ENCODE assay signal across 8 cellular contexts in the genomic region with DNA sequence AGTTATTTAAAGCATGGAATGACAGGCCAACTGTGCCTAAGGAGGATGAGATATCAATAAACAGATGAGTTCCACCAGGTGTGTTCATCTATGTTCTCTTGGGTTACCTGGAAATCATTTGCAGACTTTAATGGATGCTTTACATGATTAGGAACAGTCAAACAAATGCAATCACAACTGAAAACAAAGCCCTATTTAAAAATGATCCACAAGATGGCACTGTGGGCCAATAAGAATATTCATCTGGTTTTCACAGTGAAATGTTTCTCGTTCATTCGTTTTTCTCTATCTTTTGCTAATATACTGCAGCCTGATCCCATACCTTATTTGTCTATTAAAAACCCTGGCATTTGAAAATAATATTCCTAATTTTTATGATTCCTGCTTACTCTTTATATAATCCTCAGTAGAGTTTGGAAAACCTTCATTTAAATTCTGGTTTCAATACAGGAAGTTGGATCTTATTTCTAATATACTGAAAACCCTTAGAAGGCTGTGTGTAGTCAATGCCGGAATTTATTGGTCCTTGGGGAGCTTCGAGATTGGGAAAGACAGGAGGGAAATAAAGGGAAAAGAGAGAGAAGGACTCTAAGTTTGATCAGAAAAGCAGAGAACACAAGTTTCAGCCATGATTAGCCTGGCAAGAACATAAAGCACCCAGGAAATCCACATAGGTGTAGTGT.
DNase-seq lines count a peak whose midpoint lies in the region; ATAC-seq, FAIRE-seq and TF ChIP-seq lines count a peak whose summit lies in the region.

No MANE protein-coding gene starts in this region.

- H3K4me2 ChIP-seq in H9 (ENCODE audit: insufficient read depth, insufficient read length, low read length) = no peak overlapping the region

- H3K9me3 Mint-ChIP-seq in H9 = peaks cover 2 to 3% of the 10 kb centered on the region in 2 experiments

- H2BK20ac ChIP-seq in H9 (ENCODE audit: low read depth, low read length, poor library complexity, severe bottlenecking) = no peak overlapping the region

- H3K27ac Mint-ChIP-seq in H9 = no peak overlapping the region

- H3K4ac ChIP-seq in H9 (ENCODE audit: low read depth, low read length) = no peak overlapping the region

- H3K18ac ChIP-seq in H9 (ENCODE audit: insufficient read length, low read depth, low read length) = no peak overlapping the region

- H3K36me3 Mint-ChIP-seq in H9 (ENCODE audit: insufficient read depth in 1 of 3, low read depth in 3 of 3) = peaks cover 2 to 3% (median 2%) of the 10 kb centered on the region in 3 experiments; a peak in 5 of 7 replicates

- H2BK120ac ChIP-seq in H9 (ENCODE audit: low read depth, low read length, poor library complexity, severe bottlenecking) = no peak overlapping the region

- H3K23ac ChIP-seq in H9 (ENCODE audit: insufficient read length, low read depth, low read length) = no peak overlapping the region

- H4K5ac ChIP-seq in H9 (ENCODE audit: insufficient read length, low read depth, low read length) = no peak overlapping the region

- no peak overlapping the region for H3T11ph ChIP-seq in H9 (ENCODE audit: low read length)

- H3K56ac ChIP-seq in H9 (ENCODE audit: insufficient read length, low read depth, low read length) = no peak overlapping the region

- no peak overlapping the region for H4K91ac ChIP-seq in H9 (ENCODE audit: insufficient read length, low read depth, low read length)

- POLR2A ChIA-PET in Panc1 (lab: Charles Lee) = no interaction called here

- no peaks in the 10 kb centered on the region for H3K79me1 ChIP-seq in H9 (ENCODE audit: insufficient read depth, low read depth, low read length, poor library complexity, severe bottlenecking)

- H2BK5ac ChIP-seq in H9 (ENCODE audit: insufficient read length, low read length) = no peak overlapping the region

- no CpG with 5 or more reads among the region's 4 CpGs for WGBS in H9 (ENCODE audit: extremely low coverage, insufficient read length, low lambda C conversion rate)

- H2BK15ac ChIP-seq in H9 (ENCODE audit: low read depth, low read length) = no peak overlapping the region

- H2AK5ac ChIP-seq in H9 (ENCODE audit: insufficient read length, low read length) = no peak overlapping the region

- H3K79me2 ChIP-seq in H9 (ENCODE audit: insufficient read depth, low read length) = no peaks in the 10 kb centered on the region

- H2AFZ ChIP-seq in H9 (ENCODE audit: low read length) = no peak overlapping the region
- peak overlapping the region; percentile 15 for H2AFZ ChIP-seq in neuron (ENCODE audit: low read depth, low read length)

- H3K4me3 ChIP-seq in Panc1 (ENCODE audit: low read depth in 2 of 2, low read length in 2 of 2) (no peak overlapping the region), epithelial cell of esophagus (ENCODE audit: low read length) (no peak overlapping the region), neuron (ENCODE audit: low read length) (no peak overlapping the region)

- DNase-seq in D721Med (ENCODE audit: insufficient read length, low spot score) = no peak
- DNase-seq in H9 = no peak
- peak; percentile 8 for DNase-seq in Panc1 (ENCODE audit: low read depth, low spot score)
- peak; percentile 45 for DNase-seq in epithelial cell of esophagus (ENCODE audit: low read depth)
- no peak for DNase-seq in activated T-cell treated with anti-CD3 and anti-CD28 coated beads for 4 hours

- no peak overlapping the region for H2BK12ac ChIP-seq in H9 (ENCODE audit: insufficient read length, low read depth, low read length)

- no peaks in the 10 kb centered on the region for H4K20me1 ChIP-seq in H9 (ENCODE audit: control insufficient read depth, insufficient read depth, insufficient read length)

- H3K4me1 ChIP-seq in H9 (ENCODE audit: insufficient read depth, low read length) (no peaks in the 10 kb centered on the region; the same call in 1 of the 2 replicates), Panc1 (ENCODE audit: control insufficient read depth, insufficient read depth, low read length) (no peaks in the 10 kb centered on the region), neuron (ENCODE audit: insufficient read depth, low read length) (peaks cover 7% of the 10 kb centered on the region)

- BruUV-seq in Panc1 (replicated peaks; lab: Mats Ljungman, UMichigan) = no TSS peak

- no peak overlapping the region for H3K14ac ChIP-seq in H9 (ENCODE audit: insufficient read depth, low read length)

- CTCF ChIA-PET in Panc1 (lab: Charles Lee) = no interaction called here

- no peaks in the 10 kb centered on the region for H3K9me3 ChIP-seq in H9 (ENCODE audit: control insufficient read depth, low read depth, low read length)
- H3K9me3 ChIP-seq in Panc1 (ENCODE audit: control insufficient read depth, insufficient read depth, low read depth, low read length) = no peaks in the 10 kb centered on the region
- H3K9me3 ChIP-seq in neuron (ENCODE audit: low read length) = no peaks in the 10 kb centered on the region

- H3K27me3 ChIP-seq in H9 (ENCODE audit: insufficient read depth, low read length) (no peaks in the 10 kb centered on the region), Panc1 (ENCODE audit: control insufficient read depth, insufficient read depth, low read length) (no peaks in the 10 kb centered on the region), neuron (ENCODE audit: insufficient read depth, low read length) (no peaks in the 10 kb centered on the region)

- intact Hi-C loops in Panc1 (cut with micrococcal nuclease; ENCODE audit: unreplicated experiment) = loop anchor here (5.0 kb wide), 2 partner anchors 157 to 1157 kb away; no protein-coding TSS in a partner anchor

- TF ChIP-seq CTCF in D721Med (IDR thresholded peaks at IDR 0.05; ENCODE audit: insufficient read depth, missing control alignments) = peak; percentile 73
- peak; percentile 82 for TF ChIP-seq CTCF in H9 (conservative IDR thresholded peaks at IDR 0.05)
- peak; percentile 62; the same call in 1 of the 2 replicates for TF ChIP-seq CTCF in Panc1 (IDR thresholded peaks at IDR 0.05)
- peak; percentile 47 for TF ChIP-seq CTCF in epithelial cell of esophagus (IDR thresholded peaks at IDR 0.05; ENCODE audit: insufficient read depth, low read depth, low read length, missing control alignments)

- H3K36me3 ChIP-seq in Panc1 (ENCODE audit: control insufficient read depth, insufficient read depth, low read length) (no peaks in the 10 kb centered on the region), neuron (ENCODE audit: insufficient read depth, low read length) (no peaks in the 10 kb centered on the region)

- H3K4me3 Mint-ChIP-seq in H9 = no peak overlapping the region

- H3K27ac ChIP-seq in H9 (ENCODE audit: insufficient read length, low read depth, low read length) (no peak overlapping the region), Panc1 (ENCODE audit: low read length) (no peak overlapping the region)

- no peak overlapping the region for H3K9ac ChIP-seq in H9 (ENCODE audit: extremely low read depth, insufficient read length, low read length)

- ATAC-seq in Panc1 = no peak
- no peak for ATAC-seq in GM19324 (IDR thresholded peaks at IDR 0.05; ENCODE audit: low FRiP score, unreplicated experiment)
- no peak for ATAC-seq in HG03097 (IDR thresholded peaks at IDR 0.05; ENCODE audit: low FRiP score, unreplicated experiment)

- no peaks in the 10 kb centered on the region; the same call in 1 of the 2 replicates for H3K27me3 Mint-ChIP-seq in H9 (ENCODE audit: low read depth)

- FAIRE-seq in D721Med (lab: Jason Lieb, UNC) = peak; percentile 90

- no peaks in the 10 kb centered on the region for H3K23me2 ChIP-seq in H9 (ENCODE audit: insufficient read length, low read depth, low read length, poor library complexity, severe bottlenecking)

- in situ Hi-C loops in Panc1 (cut with HindIII; ENCODE audit: low pct_unique_long_range_greater_than_20kb, low sequenced_read_pairs) = no loop called here

- H4K8ac ChIP-seq in H9 (replicated peaks; ENCODE audit: insufficient read length, low read depth, low read length) = no peak overlapping the region

- H3K4me1 Mint-ChIP-seq in H9 = peaks cover 12 to 16% of the 10 kb centered on the region in 2 experiments

Comparison
In these comparisons a context has a peak if more than half of its experiments do, and no peak if none do; other contexts are left out.
1. DNase-seq: peak in Panc1 (single experiment) and epithelial cell of esophagus (single experiment); none in D721Med (single experiment), H9 (single experiment) and activated T-cell treated with anti-CD3 and anti-CD28 coated beads for 4 hours (single experiment).
2. Peak in every context shown above with its lines, with median percentiles within 50 percentile points of each other: CTCF ChIP-seq.